ENCODE assay signal across 9 cellular contexts in genomic region chr2:102301867-102302362, GRCh38. TPM values are rescaled to one million over a fixed set of nuclear protein-coding genes. Genes with fewer than 3 reads are reported as not detected.
DNase-seq lines count a peak whose midpoint lies in the region; ATAC-seq and TF ChIP-seq lines count a peak whose summit lies in the region.
"Had no signal": no experiment of that assay in that cellular context is flagged by ENCODE, and none has a peak within 500 bp of the region (broad histone marks: within the 10 kb centered on the region; RNA-seq: fewer than 3 reads in every experiment).

No MANE protein-coding gene starts in this region.

- DNase-seq in CD4-positive, CD25-positive, alpha-beta regulatory T cell, result peak; percentile 17 to 89 (median 34)
- peak; percentile 42 for DNase-seq in GM20000 (ENCODE audit: low spot score)
- peak in 1 of 2 experiments; percentile 74 for DNase-seq in HL-60 (ENCODE audit: low read depth in 1 of 2, low spot score in 1 of 2)
- DNase-seq in activated CD4-positive, alpha-beta T cell treated with anti-CD3 and anti-CD28 coated beads, Interleukin-2, amount 10 ng/mL, durations not matched to agents 7 days and 5 days, result peak; percentile 63
- DNase-seq in cardiac muscle cell (ENCODE audit: low read depth in 1 of 2, low spot score in 1 of 2), result peak; percentile 53 to 80
- peak; percentile 38 to 42 for DNase-seq in stimulated activated CD8-positive, alpha-beta memory T cell treated with anti-CD3 and anti-CD28 coated beads, Interleukin-15, amount 100 ng/mL, for 48 hours (ENCODE audit: low read depth in 2 of 2)
- no peak for DNase-seq in NCI-H1930 (lab: John Stamatoyannopoulos, UW)
- no peak for DNase-seq in posterior vena cava (ENCODE audit: low spot score)

- H3K9me3 ChIP-seq in CD4-positive, CD25-positive, alpha-beta regulatory T cell (ENCODE audit: control insufficient read depth in 2 of 2, low read length in 2 of 2), result no peaks in the 10 kb centered on the region
- no peaks in the 10 kb centered on the region for H3K9me3 ChIP-seq in cardiac muscle cell (ENCODE audit: low read depth)

- ATAC-seq in CD4-positive, CD25-positive, alpha-beta regulatory T cell (ENCODE audit: low read depth in 2 of 2), result peak; percentile 94 to 95

- peaks cover 4% of the 10 kb centered on the region for H3K27me3 Mint-ChIP-seq in CD4-positive, CD25-positive, alpha-beta regulatory T cell
- peaks cover 7% of the 10 kb centered on the region for H3K27me3 Mint-ChIP-seq in activated CD4-positive, alpha-beta T cell treated with anti-CD3 and anti-CD28 coated beads, Interleukin-2, amount 10 ng/mL, durations not matched to agents 7 days and 5 days

- intact Hi-C loops in posterior vena cava (cut with DNase I), result no loop called here

- H3K36me3 Mint-ChIP-seq in CD4-positive, CD25-positive, alpha-beta regulatory T cell, result no peaks in the 10 kb centered on the region
- H3K36me3 Mint-ChIP-seq in activated CD4-positive, alpha-beta T cell treated with anti-CD3 and anti-CD28 coated beads, Interleukin-2, amount 10 ng/mL, durations not matched to agents 7 days and 5 days (ENCODE audit: low read depth), result peaks cover 3% of the 10 kb centered on the region

- POLR2A ChIA-PET in activated CD4-positive, alpha-beta T cell treated with anti-CD3 and anti-CD28 coated beads, Interleukin-2, amount 10 ng/mL, durations not matched to agents 7 days and 5 days (lab: Charles Lee), result interaction anchor here (0.8 kb wide), 1 partner anchor 26 kb away, joined by 3 read pairs; no protein-coding TSS in a partner anchor

- CTCF ChIA-PET in activated CD4-positive, alpha-beta T cell treated with anti-CD3 and anti-CD28 coated beads, Interleukin-2, amount 10 ng/mL, durations not matched to agents 7 days and 5 days (lab: Charles Lee), result interaction anchor here (0.7 to 3.1 kb wide), 16 partner anchors 9 to 141 kb away, joined by 3 to 11 read pairs (median 4); no protein-coding TSS in a partner anchor

- H3K27ac ChIP-seq in CD4-positive, CD25-positive, alpha-beta regulatory T cell (ENCODE audit: insufficient read depth, low read length, poor library complexity, severe bottlenecking), result no peak overlapping the region
- no peak overlapping the region for H3K27ac ChIP-seq in HL-60 (replicated peaks)
- H3K27ac ChIP-seq in cardiac muscle cell, result no peak overlapping the region

- H3K4me1 Mint-ChIP-seq in CD4-positive, CD25-positive, alpha-beta regulatory T cell, result peaks cover 16 to 22% (median 21%) of the 10 kb centered on the region in 4 donors
- H3K4me1 Mint-ChIP-seq in activated CD4-positive, alpha-beta T cell treated with anti-CD3 and anti-CD28 coated beads, Interleukin-2, amount 10 ng/mL, durations not matched to agents 7 days and 5 days, result peaks cover 27% of the 10 kb centered on the region

- peak overlapping the region; percentile 9 to 90 (median 72) for H3K4me3 Mint-ChIP-seq in CD4-positive, CD25-positive, alpha-beta regulatory T cell
- H3K4me3 Mint-ChIP-seq in activated CD4-positive, alpha-beta T cell treated with anti-CD3 and anti-CD28 coated beads, Interleukin-2, amount 10 ng/mL, durations not matched to agents 7 days and 5 days, result peak overlapping the region; percentile 4

- H3K4me3 ChIP-seq in CD4-positive, CD25-positive, alpha-beta regulatory T cell (ENCODE audit: low read depth, low read length), result peak overlapping the region; percentile 74
- H3K4me3 ChIP-seq in HL-60 (replicated peaks; ENCODE audit: insufficient read depth, low read length), result no peak overlapping the region
- no peak overlapping the region for H3K4me3 ChIP-seq in cardiac muscle cell

- peak overlapping the region in 1 of 3 donors; percentile 4 for H3K27ac Mint-ChIP-seq in CD4-positive, CD25-positive, alpha-beta regulatory T cell
- peak overlapping the region; percentile 47 for H3K27ac Mint-ChIP-seq in activated CD4-positive, alpha-beta T cell treated with anti-CD3 and anti-CD28 coated beads, Interleukin-2, amount 10 ng/mL, durations not matched to agents 7 days and 5 days

- H3K36me3 ChIP-seq in CD4-positive, CD25-positive, alpha-beta regulatory T cell (ENCODE audit: control insufficient read depth, insufficient read depth, low read length), result no peaks in the 10 kb centered on the region
- no peaks in the 10 kb centered on the region for H3K36me3 ChIP-seq in cardiac muscle cell

- H3K9me3 Mint-ChIP-seq in CD4-positive, CD25-positive, alpha-beta regulatory T cell, result no peaks in the 10 kb centered on the region
- H3K9me3 Mint-ChIP-seq in activated CD4-positive, alpha-beta T cell treated with anti-CD3 and anti-CD28 coated beads, Interleukin-2, amount 10 ng/mL, durations not matched to agents 7 days and 5 days, result no peaks in the 10 kb centered on the region

- peaks cover 6% of the 10 kb centered on the region for H3K4me1 ChIP-seq in CD4-positive, CD25-positive, alpha-beta regulatory T cell (ENCODE audit: control insufficient read depth, insufficient read depth, low read length, poor library complexity, severe bottlenecking)
- peaks cover 15% of the 10 kb centered on the region for H3K4me1 ChIP-seq in cardiac muscle cell (ENCODE audit: low read depth)

- peaks cover 3% of the 10 kb centered on the region for H3K27me3 ChIP-seq in CD4-positive, CD25-positive, alpha-beta regulatory T cell (ENCODE audit: control insufficient read depth, insufficient read depth, low read length)
- H3K27me3 ChIP-seq in HL-60 (ENCODE audit: insufficient read depth, poor library complexity, severe bottlenecking), result no peaks in the 10 kb centered on the region
- no peaks in the 10 kb centered on the region for H3K27me3 ChIP-seq in cardiac muscle cell

- peak; percentile 51 for TF ChIP-seq CTCF in GM20000 (IDR thresholded peaks at IDR 0.05; ENCODE audit: extremely low read depth, missing control alignments)
- peak; percentile 42 for TF ChIP-seq CTCF in HL-60 (IDR thresholded peaks at IDR 0.05; ENCODE audit: insufficient read depth, low read length)
- TF ChIP-seq CTCF in cardiac muscle cell (IDR thresholded peaks at IDR 0.05; ENCODE audit: low read depth, low read length), result peak; percentile 61

RNA-seq across cellular contexts. Expression of gene IL1RL1, which starts 9.4 kb away (rescaled TPM):
- 0.89 TPM for total RNA-seq in CD4-positive, CD25-positive, alpha-beta regulatory T cell
- not detected for polyA plus RNA-seq in CD4-positive, CD25-positive, alpha-beta regulatory T cell
- under 1 TPM in 1 of 2 experiments, not detected in 1; 0.12 TPM for total RNA-seq in activated CD4-positive, alpha-beta T cell treated with anti-CD3 and anti-CD28 coated beads, Interleukin-2, amount 10 ng/mL, durations not matched to agents 7 days and 5 days
- not detected in 2 replicates for total RNA-seq in cardiac muscle cell
- not detected in 2 replicates for polyA plus RNA-seq in cardiac muscle cell
- total RNA-seq in posterior vena cava, result 10 to 100 TPM; 15.8 to 16.2 TPM
- total RNA-seq: HT1080 had no signal

RNA-seq across cellular contexts. Expression of gene IL18R1, which starts 53.7 kb away (rescaled TPM):
- total RNA-seq in CD4-positive, CD25-positive, alpha-beta regulatory T cell, result 19.9 TPM
- polyA plus RNA-seq in CD4-positive, CD25-positive, alpha-beta regulatory T cell, result 10 to 100 TPM in 2 of 4 donors, 1 to 10 TPM in 2; 6.9 to 12.5 (median 10.0) TPM
- 10 to 100 TPM; 19.2 to 22.1 TPM for total RNA-seq in activated CD4-positive, alpha-beta T cell treated with anti-CD3 and anti-CD28 coated beads, Interleukin-2, amount 10 ng/mL, durations not matched to agents 7 days and 5 days
- 0.07 and 0.12 TPM in 2 replicates for total RNA-seq in cardiac muscle cell
- 0.04 and 0.47 TPM in 2 replicates for polyA plus RNA-seq in cardiac muscle cell
- total RNA-seq in posterior vena cava, result 1 to 10 TPM; 5.1 to 7.4 TPM

Comparison
In these comparisons a context has a peak if more than half of its experiments do, and no peak if none do; other contexts are left out.
1. DNase-seq: peak in CD4-positive, CD25-positive, alpha-beta regulatory T cell (3 of 3), GM20000 (single experiment), activated CD4-positive, alpha-beta T cell treated with anti-CD3 and anti-CD28 coated beads, Interleukin-2, amount 10 ng/mL, durations not matched to agents 7 days and 5 days (single experiment), cardiac muscle cell (2 of 2) and stimulated activated CD8-positive, alpha-beta memory T cell treated with anti-CD3 and anti-CD28 coated beads, Interleukin-15, amount 100 ng/mL, for 48 hours (2 of 2); none in NCI-H1930 (0 of 2) and posterior vena cava (single experiment).
2. Peak in every context shown above with its lines, with median percentiles within 50 percentile points of each other: CTCF ChIP-seq.